27 cellular contexts compared by ENCODE assay signal in genomic region chr1:53636621-53637171, GRCh38.
DNase-seq lines count a peak whose midpoint lies in the region; ATAC-seq and TF ChIP-seq lines count a peak whose summit lies in the region.
"Had no signal": no experiment of that assay in that cellular context is flagged by ENCODE, and none has a peak within 500 bp of the region (broad histone marks: within the 10 kb centered on the region; RNA-seq: fewer than 3 reads in every experiment).

No MANE protein-coding gene starts in this region.

- no peak for TF ChIP-seq POLR2A in stomach (IDR thresholded peaks at IDR 0.05)

- TF ChIP-seq RAD21 in Ishikawa (IDR thresholded peaks at IDR 0.05; ENCODE audit: low read depth) = peak; percentile 42

- H3K4me3 ChIP-seq in stomach = no peak overlapping the region
- H3K4me3 ChIP-seq: A549, body of pancreas, esophagus muscularis mucosa, gastroesophageal sphincter, lower lobe of right lung, neural progenitor cell, upper lobe of left lung had no signal

- DNase-seq in activated CD4-positive, CD25-positive, alpha-beta regulatory T cell treated with anti-CD3 and anti-CD28 coated beads, Interleukin-2, amount 50 U/mL, for 72 hours = peak; percentile 11
- no peak for DNase-seq in activated CD4-positive, CD25-positive, alpha-beta regulatory T cell (lab: John Stamatoyannopoulos, UW)
- DNase-seq in islet precursor cell (peak; percentile 47), stomach (peak; percentile 15), NCI-H524 (lab: John Stamatoyannopoulos, UW) (no peak), NCI-H2107 treated with DMSO at 0.1 percent for 48 hours (lab: John Stamatoyannopoulos, UW; ENCODE audit: unreplicated experiment) (no peak)
- DNase-seq: activated CD4-positive, alpha-beta T cell treated with anti-CD3 and anti-CD28 coated beads for 36 hours; activated naive CD8-positive, alpha-beta T cell treated with anti-CD3 and anti-CD28 coated beads, Interleukin-2, amount 50 U/mL, for 24 hours; BE2C; body of pancreas; DMS79; effector memory CD8-positive, alpha-beta T cell; GOT3; hypothalamus; lower lobe of right lung; NCI-H1105 treated with DMSO at 0.1 percent for 48 hours; NCI-H2171 treated with DMSO at 0.1 percent for 48 hours; NCI-H774; stimulated activated CD4-positive, alpha-beta T cell treated with anti-CD3 and anti-CD28 coated beads, Interleukin-4, amount 100 ng/mL, for 1 hour; stimulated activated naive CD4-positive, alpha-beta T cell had no signal

- peaks cover 0 to 6% (median 0%) of the 10 kb centered on the region in 3 donors for H3K27me3 ChIP-seq in stomach
- H3K27me3 ChIP-seq: BE2C, body of pancreas, neural progenitor cell, upper lobe of left lung had no signal

- TF ChIP-seq EP300 in Ishikawa (IDR thresholded peaks at IDR 0.05; ENCODE audit: borderline replicate concordance) = no peak
- no peak for TF ChIP-seq EP300 in stomach (IDR thresholded peaks at IDR 0.05)

- H3K9me3 ChIP-seq in stomach = no peaks in the 10 kb centered on the region
- H3K9me3 ChIP-seq: A549, BE2C, body of pancreas, esophagus muscularis mucosa, gastroesophageal sphincter, lower lobe of right lung, upper lobe of left lung had no signal

- no peaks in the 10 kb centered on the region for H3K36me3 ChIP-seq in stomach
- H3K36me3 ChIP-seq: BE2C, esophagus muscularis mucosa, gastroesophageal sphincter, lower lobe of right lung, neural progenitor cell, upper lobe of left lung had no signal

- 83 to 88% (median 86%) methylated on average over 7 to 11 of the region's 11 CpGs for WGBS in stomach, 5 donors

- ATAC-seq in HG02981 (IDR thresholded peaks at IDR 0.05; ENCODE audit: unreplicated experiment) = no peak
- ATAC-seq: A549; activated CD4-positive, alpha-beta T cell treated with anti-CD3 and anti-CD28 coated beads for 36 hours; activated naive CD8-positive, alpha-beta T cell treated with anti-CD3 and anti-CD28 coated beads, Interleukin-2, amount 50 U/mL, for 24 hours; body of pancreas; effector memory CD8-positive, alpha-beta T cell; gastroesophageal sphincter; lower lobe of right lung had no signal

- intact Hi-C loops in stomach (cut with DNase I; ENCODE audit: low total_unique reads) = no loop called here

- TF ChIP-seq CTCF in stomach (IDR thresholded peaks at IDR 0.05) = no peak

- no peak overlapping the region for H3K27ac ChIP-seq in stomach
- H3K27ac ChIP-seq: A549, body of pancreas, esophagus muscularis mucosa, gastroesophageal sphincter, lower lobe of right lung, neural progenitor cell, upper lobe of left lung had no signal

- no peaks in the 10 kb centered on the region for H3K4me1 ChIP-seq in stomach
- H3K4me1 ChIP-seq: A549, BE2C, body of pancreas, esophagus muscularis mucosa, gastroesophageal sphincter, lower lobe of right lung, neural progenitor cell, upper lobe of left lung had no signal

TF ChIP-seq in Ishikawa, 13 proteins besides CTCF, POLR2A, EP300 and RAD21:
- no peak for TF ChIP-seq EGR1 (IDR thresholded peaks at IDR 0.05)
- TF ChIP-seq TEAD4 (IDR thresholded peaks at IDR 0.05) = no peak
- TF ChIP-seq FOXM1 (IDR thresholded peaks at IDR 0.05; ENCODE audit: borderline replicate concordance, low read depth) = no peak
- no peak for TF ChIP-seq ZBTB7A (IDR thresholded peaks at IDR 0.05; ENCODE audit: low read depth)
- no peak for TF ChIP-seq YY1 (IDR thresholded peaks at IDR 0.05; ENCODE audit: low read depth)
- TF ChIP-seq, protein P1, sequence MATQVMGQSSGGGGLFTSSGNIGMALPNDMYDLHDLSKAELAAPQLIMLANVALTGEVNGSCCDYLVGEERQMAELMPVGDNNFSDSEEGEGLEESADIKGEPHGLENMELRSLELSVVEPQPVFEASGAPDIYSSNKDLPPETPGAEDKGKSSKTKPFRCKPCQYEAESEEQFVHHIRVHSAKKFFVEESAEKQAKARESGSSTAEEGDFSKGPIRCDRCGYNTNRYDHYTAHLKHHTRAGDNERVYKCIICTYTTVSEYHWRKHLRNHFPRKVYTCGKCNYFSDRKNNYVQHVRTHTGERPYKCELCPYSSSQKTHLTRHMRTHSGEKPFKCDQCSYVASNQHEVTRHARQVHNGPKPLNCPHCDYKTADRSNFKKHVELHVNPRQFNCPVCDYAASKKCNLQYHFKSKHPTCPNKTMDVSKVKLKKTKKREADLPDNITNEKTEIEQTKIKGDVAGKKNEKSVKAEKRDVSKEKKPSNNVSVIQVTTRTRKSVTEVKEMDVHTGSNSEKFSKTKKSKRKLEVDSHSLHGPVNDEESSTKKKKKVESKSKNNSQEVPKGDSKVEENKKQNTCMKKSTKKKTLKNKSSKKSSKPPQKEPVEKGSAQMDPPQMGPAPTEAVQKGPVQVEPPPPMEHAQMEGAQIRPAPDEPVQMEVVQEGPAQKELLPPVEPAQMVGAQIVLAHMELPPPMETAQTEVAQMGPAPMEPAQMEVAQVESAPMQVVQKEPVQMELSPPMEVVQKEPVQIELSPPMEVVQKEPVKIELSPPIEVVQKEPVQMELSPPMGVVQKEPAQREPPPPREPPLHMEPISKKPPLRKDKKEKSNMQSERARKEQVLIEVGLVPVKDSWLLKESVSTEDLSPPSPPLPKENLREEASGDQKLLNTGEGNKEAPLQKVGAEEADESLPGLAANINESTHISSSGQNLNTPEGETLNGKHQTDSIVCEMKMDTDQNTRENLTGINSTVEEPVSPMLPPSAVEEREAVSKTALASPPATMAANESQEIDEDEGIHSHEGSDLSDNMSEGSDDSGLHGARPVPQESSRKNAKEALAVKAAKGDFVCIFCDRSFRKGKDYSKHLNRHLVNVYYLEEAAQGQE (IDR thresholded peaks at IDR 0.05; ENCODE audit: low read depth) = no peak
- TF ChIP-seq CREB1 (IDR thresholded peaks at IDR 0.05; ENCODE audit: low read depth) = no peak
- TF ChIP-seq, protein P2, sequence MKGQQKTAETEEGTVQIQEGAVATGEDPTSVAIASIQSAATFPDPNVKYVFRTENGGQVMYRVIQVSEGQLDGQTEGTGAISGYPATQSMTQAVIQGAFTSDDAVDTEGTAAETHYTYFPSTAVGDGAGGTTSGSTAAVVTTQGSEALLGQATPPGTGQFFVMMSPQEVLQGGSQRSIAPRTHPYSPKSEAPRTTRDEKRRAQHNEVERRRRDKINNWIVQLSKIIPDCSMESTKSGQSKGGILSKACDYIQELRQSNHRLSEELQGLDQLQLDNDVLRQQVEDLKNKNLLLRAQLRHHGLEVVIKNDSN (IDR thresholded peaks at IDR 0.05) = no peak
- no peak for TF ChIP-seq CEBPB (IDR thresholded peaks at IDR 0.05)
- no peak for TF ChIP-seq NFIC (IDR thresholded peaks at IDR 0.05)
- TF ChIP-seq TCF12 (IDR thresholded peaks at IDR 0.05; ENCODE audit: low read depth) = no peak
- TF ChIP-seq, protein P3, sequence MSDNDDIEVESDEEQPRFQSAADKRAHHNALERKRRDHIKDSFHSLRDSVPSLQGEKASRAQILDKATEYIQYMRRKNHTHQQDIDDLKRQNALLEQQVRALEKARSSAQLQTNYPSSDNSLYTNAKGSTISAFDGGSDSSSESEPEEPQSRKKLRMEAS (IDR thresholded peaks at IDR 0.05) = no peak

Comparison
In these comparisons a context has a peak if more than half of its experiments do, and no peak if none do; other contexts are left out.
1. DNase-seq: peak in activated CD4-positive, CD25-positive, alpha-beta regulatory T cell treated with anti-CD3 and anti-CD28 coated beads, Interleukin-2, amount 50 U/mL, for 72 hours (single experiment), islet precursor cell (single experiment) and stomach (single experiment); none in activated CD4-positive, CD25-positive, alpha-beta regulatory T cell (0 of 4), NCI-H524 (0 of 2) and NCI-H2107 treated with DMSO at 0.1 percent for 48 hours (single experiment).